35 cellular contexts compared by ENCODE assay signal in the genomic region with DNA sequence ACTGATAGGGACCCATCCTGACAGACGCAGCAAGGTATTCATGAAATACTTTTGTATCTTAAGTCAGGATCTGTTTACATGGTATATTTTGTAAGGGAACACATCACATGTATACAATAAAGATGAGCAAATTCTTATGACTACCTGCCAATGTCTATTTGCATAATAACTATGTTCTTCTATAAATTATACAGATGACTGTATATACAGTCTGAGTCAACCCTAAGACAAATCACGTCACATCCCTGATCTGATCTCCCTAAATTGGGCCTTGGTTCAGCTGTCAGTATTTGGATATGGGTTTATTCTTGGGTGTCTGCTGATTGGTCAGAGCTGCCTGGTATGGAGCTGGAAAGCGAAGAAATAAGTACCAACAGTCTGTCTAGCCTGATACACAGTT.
"Had no signal": no experiment of that assay in that cellular context is flagged by ENCODE, and none has a peak within 500 bp of the region (broad histone marks: within the 10 kb centered on the region; RNA-seq: fewer than 3 reads in every experiment).

No MANE protein-coding gene starts in this region.

- H3K4me3 ChIP-seq: MG63 had no signal

- H3K9me3 ChIP-seq: MG63 had no signal

- H3K27me3 ChIP-seq: MG63 had no signal

- H3K9ac ChIP-seq: KMS-11 had no signal

- H3K27ac ChIP-seq: KMS-11 had no signal

- DNase-seq: Karpas-422, Kasumi-1, MG63, MM.1S, MV-4-11, NCI-H1048, NCI-H1092, NCI-H1092 treated with DMSO at 0.1 percent for 48 hours, NCI-H1105, NCI-H1105 treated with DMSO at 0.1 percent for 48 hours, NCI-H1417, NCI-H1417 treated with DMSO at 0.1 percent for 48 hours, NCI-H1436, NCI-H1436 treated with DMSO at 0.1 percent for 48 hours, NCI-H146, NCI-H1694, NCI-H1694 treated with DMSO at 0.1 percent for 48 hours, NCI-H187, NCI-H187 treated with DMSO at 0.1 percent for 48 hours, NCI-H1930, NCI-H2029, NCI-H2029 treated with DMSO at 0.1 percent for 48 hours, NCI-H2081, NCI-H2081 treated with DMSO at 0.1 percent for 48 hours, NCI-H2107, NCI-H2171, NCI-H2171 treated with DMSO at 0.1 percent for 48 hours, NCI-H2227 treated with DMSO at 0.1 percent for 48 hours, NCI-H226, NCI-H345, NCI-H446, NCI-H446 treated with DMSO at 0.1 percent for 48 hours, NCI-H510A, NCI-H510A treated with DMSO at 0.1 percent for 48 hours had no signal

- H3K36me3 ChIP-seq: MG63 had no signal

- H3K4me2 ChIP-seq: KMS-11 had no signal
